ENCODE assay signal across 22 cellular contexts in genomic region chr11:116233581-116233980, GRCh38.
"Had no signal": no experiment of that assay in that cellular context is flagged by ENCODE, and none has a peak within 500 bp of the region (broad histone marks: within the 10 kb centered on the region; RNA-seq: fewer than 3 reads in every experiment).

No MANE protein-coding gene starts in this region.

- DNase-seq: activated CD4-positive, alpha-beta T cell treated with anti-CD3 and anti-CD28 coated beads for 4 hours; activated CD4-positive, alpha-beta T cell treated with anti-CD3 and anti-CD28 coated beads, Interleukin-2, amount 50 U/mL, for 48 hours; activated CD4-positive, CD25-positive, alpha-beta regulatory T cell; activated CD8-positive, alpha-beta memory T cell treated with anti-CD3 and anti-CD28 coated beads, Interleukin-2, amount 50 U/mL, for 48 hours; activated naive CD4-positive, alpha-beta T cell treated with Interleukin-2 at 50 U/mL for 16 hours; activated naive CD8-positive, alpha-beta T cell treated with anti-CD3 and anti-CD28 coated beads for 36 hours; activated T-cell treated with anti-CD3 and anti-CD28 coated beads, Interleukin-2, amount 50 U/mL, for 48 hours; cerebellar nuclear complex; glutamatergic neuron; hypothalamus; midbrain; natural killer cell; pancreas; sigmoid colon; stimulated activated CD4-positive, alpha-beta T cell treated with anti-CD3 and anti-CD28 coated beads, Interleukin-2, amount 100 ng/mL, for 48 hours; stimulated activated CD8-positive, alpha-beta memory T cell treated with anti-CD3 and anti-CD28 coated beads, Interleukin-4, amount 100 ng/mL, for 48 hours; stimulated activated naive B cell treated with anti-CD40 and anti-IgM and Interleukin-4, amounts not matched to agents 10 μg/mL and 1 μg/mL and 100 μg/mL, for 72 hours; testis; trophoblast cell; uterus had no signal

- H3K4me3 ChIP-seq: pancreas, sigmoid colon, testis, uterus had no signal

- H3K4me1 ChIP-seq: pancreas, testis, uterus had no signal

- H3K9me3 ChIP-seq: pancreas, sigmoid colon, testis, uterus had no signal

- H3K27me3 ChIP-seq: pancreas, testis, uterus had no signal

- H3K36me3 ChIP-seq: pancreas, sigmoid colon, uterus had no signal

- ATAC-seq: esophagus mucosa; left lobe of liver; natural killer cell; stimulated activated naive B cell treated with anti-CD40 and anti-IgM and Interleukin-4, amounts not matched to agents 10 μg/mL and 1 μg/mL and 100 μg/mL, for 72 hours had no signal

- H3K27ac ChIP-seq: pancreas, testis had no signal
